ENCODE assay signal across 9 cellular contexts in genomic region chr6:1612386-1612893, GRCh38. TPM values are rescaled to one million over a fixed set of nuclear protein-coding genes. Genes with fewer than 3 reads are reported as not detected.
A peak's percentile ranks its signal among the peaks of the same experiment; 100 is the strongest.
DNase-seq lines count a peak whose midpoint lies in the region; ATAC-seq, FAIRE-seq and TF ChIP-seq lines count a peak whose summit lies in the region.
"Had no signal": no experiment of that assay in that cellular context is flagged by ENCODE, and none has a peak within 500 bp of the region (broad histone marks: within the 10 kb centered on the region; RNA-seq: fewer than 3 reads in every experiment).

No MANE protein-coding gene starts in this region.

- H3K27ac Mint-ChIP-seq in MCF 10A (ENCODE audit: low read depth, unreplicated experiment): peak overlapping the region; percentile 97

- CTCF ChIA-PET in MCF 10A (lab: Yijun Ruan, JAX): interaction anchor here (0.6 to 3.5 kb wide), 14 partner anchors 14 to 1310 kb away, joined by 3 to 24 read pairs (median 4); no protein-coding TSS in a partner anchor

- no peaks in the 10 kb centered on the region for H3K36me3 ChIP-seq in heart right ventricle
- H3K36me3 ChIP-seq in mesodermal cell (ENCODE audit: control insufficient read depth, insufficient read depth, low read length): no peaks in the 10 kb centered on the region
- peaks cover 5 to 14% of the 10 kb centered on the region in 2 donors for H3K36me3 ChIP-seq in aorta (ENCODE audit: control insufficient read depth in 1 of 2, insufficient read depth in 2 of 2, low read length in 1 of 2)

- no TSS peak for BruUV-seq in MCF 10A (replicated peaks; lab: Mats Ljungman, UMichigan)

- H3K4me3 ChIP-seq in heart right ventricle: peak overlapping the region; percentile 47 to 81 (median 70)
- peak overlapping the region; percentile 43 for H3K4me3 ChIP-seq in mesodermal cell (ENCODE audit: extremely low read depth, insufficient read depth, low read length, poor library complexity, severe bottlenecking)
- H3K4me3 ChIP-seq in aorta (ENCODE audit: low read length in 2 of 2): peak overlapping the region; percentile 100

- intact Hi-C loops in heart right ventricle (cut with DNase I) (loop anchor here in 1 of 10 donors (5.0 to 10.0 kb wide), 2 partner anchors 75 to 192 kb away; no protein-coding TSS in a partner anchor), left cardiac atrium (cut with DNase I) (loop anchor here in 1 of 2 donors (5.0 kb wide), 1 partner anchor 410 kb away; no protein-coding TSS in a partner anchor), MCF 10A (cut with micrococcal nuclease) (loop anchor here (1.0 to 5.0 kb wide), 4 partner anchors 74 to 492 kb away; no protein-coding TSS in a partner anchor), aorta (cut with DNase I) (no loop called here)

- DNase-seq in heart right ventricle (no peak), left cardiac atrium (no peak), MCF 10A (ENCODE audit: unreplicated experiment) (peak; percentile 35), aorta (no peak), D721Med (ENCODE audit: insufficient read length, low spot score) (no peak), HPDE6-E6E7 (ENCODE audit: extremely low spot score) (no peak)
- DNase-seq: NCI-H510A treated with DMSO at 0.1 percent for 48 hours had no signal

- peak overlapping the region; percentile 92 for H3K4me3 Mint-ChIP-seq in MCF 10A (ENCODE audit: unreplicated experiment)

- WGBS in heart right ventricle, 2 donors: 29 to 37% methylated on average over 8 of the region's 8 CpGs
- no CpG with 5 or more reads among the region's 8 CpGs for WGBS in mesodermal cell (ENCODE audit: insufficient coverage in 2 of 2), 2 experiments
- WGBS in aorta, 2 donors: 1% methylated on average over 8 of the region's 8 CpGs

- H3K4me1 Mint-ChIP-seq in MCF 10A (ENCODE audit: insufficient read depth, unreplicated experiment): no peaks in the 10 kb centered on the region

- ATAC-seq in heart right ventricle (no peak), left cardiac atrium (no peak), aorta (ENCODE audit: low FRiP score) (no peak), HG03139 (IDR thresholded peaks at IDR 0.05; ENCODE audit: unreplicated experiment) (no peak)

- no peaks in the 10 kb centered on the region for H3K27me3 Mint-ChIP-seq in MCF 10A (ENCODE audit: insufficient read depth, unreplicated experiment)

- H3K27me3 ChIP-seq in heart right ventricle: peaks cover 0 to 94% (median 64%) of the 10 kb centered on the region in 7 donors
- H3K27me3 ChIP-seq in aorta (ENCODE audit: control insufficient read depth in 1 of 2, insufficient read depth in 2 of 2, low read length in 1 of 2): no peaks in the 10 kb centered on the region

- no peaks in the 10 kb centered on the region for H3K9me3 Mint-ChIP-seq in MCF 10A (ENCODE audit: unreplicated experiment)

- peaks cover 0 to 56% (median 4%) of the 10 kb centered on the region in 9 donors for H3K4me1 ChIP-seq in heart right ventricle
- peaks cover 8% of the 10 kb centered on the region for H3K4me1 ChIP-seq in mesodermal cell (ENCODE audit: control insufficient read depth, insufficient read depth, low read length, poor library complexity, severe bottlenecking)
- H3K4me1 ChIP-seq in aorta (ENCODE audit: control insufficient read depth in 1 of 2, insufficient read depth in 2 of 2, low read length in 2 of 2): no peaks in the 10 kb centered on the region

- H3K36me3 Mint-ChIP-seq in MCF 10A (ENCODE audit: insufficient read depth, unreplicated experiment): peaks cover 7% of the 10 kb centered on the region

- no peak for TF ChIP-seq CTCF in heart right ventricle (IDR thresholded peaks at IDR 0.05)
- TF ChIP-seq CTCF in MCF 10A (IDR thresholded peaks at IDR 0.05; ENCODE audit: unreplicated experiment): no peak
- TF ChIP-seq CTCF in D721Med (IDR thresholded peaks at IDR 0.05; ENCODE audit: insufficient read depth, missing control alignments): no peak

- no peaks in the 10 kb centered on the region for H3K9me3 ChIP-seq in heart right ventricle
- no peaks in the 10 kb centered on the region for H3K9me3 ChIP-seq in mesodermal cell (ENCODE audit: control insufficient read depth, low read length)
- no peaks in the 10 kb centered on the region for H3K9me3 ChIP-seq in aorta (ENCODE audit: control insufficient read depth, low read length)

- FAIRE-seq in D721Med (lab: Jason Lieb, UNC): no peak

- POLR2A ChIA-PET in MCF 10A (lab: Yijun Ruan, JAX): interaction anchor here (0.6 to 3.8 kb wide), 21 partner anchors 12 to 1206 kb away, joined by 3 to 68 read pairs (median 4); no protein-coding TSS in a partner anchor

- peak overlapping the region in 8 of 10 donors; percentile 69 to 93 (median 84) for H3K27ac ChIP-seq in heart right ventricle
- no peak overlapping the region for H3K27ac ChIP-seq in mesodermal cell (ENCODE audit: low read depth, low read length, severe bottlenecking)
- H3K27ac ChIP-seq in aorta (ENCODE audit: low read depth in 1 of 2, low read length in 2 of 2): peak overlapping the region; percentile 50 to 99

RNA-seq across cellular contexts. Expression of gene FOXC1, which starts 2.7 kb away (rescaled TPM):
- total RNA-seq in heart right ventricle (1 to 10 TPM; 2.8 to 7.4 (median 4.3) TPM), left cardiac atrium (10 to 100 TPM in 1 of 2 donors, 1 to 10 TPM in 1; 5.5 to 25.9 TPM), MCF 10A (2022) (16.7 and 16.8 TPM in 2 replicates), aorta (100 to 1,000 TPM in 1 of 2 donors, 10 to 100 TPM in 1; 88.8 to 134 TPM)
- polyA plus RNA-seq in heart right ventricle (1 to 10 TPM; 3.0 to 3.6 TPM), aorta (10 to 100 TPM; 18.5 to 52.5 TPM)
- 8.1 TPM for polyA plus RNA-seq in mesodermal cell (2013, experiment 1 of 2)
- polyA plus RNA-seq in mesodermal cell (2013, experiment 2 of 2): 6.1 TPM

Comparison
In these comparisons a context has a peak if more than half of its experiments do, and no peak if none do; other contexts are left out.
1. H3K4me3 ChIP-seq: peak in every context shown above with its lines; median percentile 100 in aorta; 70 in heart right ventricle; 43 in mesodermal cell.